20 cellular contexts compared by ENCODE assay signal in genomic region chr17:36791961-36792475, GRCh38.
DNase-seq lines count a peak whose midpoint lies in the region; ATAC-seq and TF ChIP-seq lines count a peak whose summit lies in the region.
"Had no signal": no experiment of that assay in that cellular context is flagged by ENCODE, and none has a peak within 500 bp of the region (broad histone marks: within the 10 kb centered on the region; RNA-seq: fewer than 3 reads in every experiment).

No MANE protein-coding gene starts in this region.

- H3K4me1 ChIP-seq in iPS-18a (ENCODE audit: control insufficient read depth, low read depth, low read length) = peaks cover 17% of the 10 kb centered on the region
- H3K4me1 ChIP-seq in lower lobe of right lung = no peaks in the 10 kb centered on the region
- no peaks in the 10 kb centered on the region for H3K4me1 ChIP-seq in upper lobe of left lung
- H3K4me1 ChIP-seq: A549, BE2C, HAP-1 had no signal

- no peaks in the 10 kb centered on the region for H3K9me2 ChIP-seq in neural cell (ENCODE audit: insufficient read depth, low read length)

- intact Hi-C loops in lower lobe of right lung (cut with DNase I) = no loop called here

- 27 to 44% methylated on average over 13 of the region's 13 CpGs for WGBS in upper lobe of left lung, 2 donors

- no peaks in the 10 kb centered on the region for H4K20me1 ChIP-seq in neural cell (ENCODE audit: insufficient read depth)

- no peak for TF ChIP-seq POLR2A in upper lobe of left lung (IDR thresholded peaks at IDR 0.05)

- TF ChIP-seq EP300 in neural cell (conservative IDR thresholded peaks at IDR 0.05; ENCODE audit: poor library complexity, severe bottlenecking) (no peak), upper lobe of left lung (IDR thresholded peaks at IDR 0.05) (no peak)

- H2AFZ ChIP-seq in neural cell (ENCODE audit: low read depth, low read length) = no peak overlapping the region

- H3K79me2 ChIP-seq in neural cell (replicated peaks; ENCODE audit: insufficient read depth, low read length) = no peaks in the 10 kb centered on the region

- no peak overlapping the region for H3K9ac ChIP-seq in iPS-18a (ENCODE audit: low read length)
- H3K9ac ChIP-seq in neural cell (ENCODE audit: low read length) = peak overlapping the region; percentile 7
- H3K9ac ChIP-seq: KMS-11 had no signal

- H3K27me3 ChIP-seq in H7 (ENCODE audit: control insufficient read depth, insufficient read depth, low read length) (no peaks in the 10 kb centered on the region), iPS-18a (ENCODE audit: control insufficient read depth, insufficient read depth, low read length) (no peaks in the 10 kb centered on the region), neural cell (ENCODE audit: insufficient read depth, low read depth, low read length) (peaks cover 5% of the 10 kb centered on the region), lower lobe of right lung (ENCODE audit: low read depth) (peaks cover 7% of the 10 kb centered on the region), upper lobe of left lung (no peaks in the 10 kb centered on the region)
- H3K27me3 ChIP-seq: BE2C had no signal

- H3F3A ChIP-seq in neural cell (ENCODE audit: insufficient read depth, low read length, poor library complexity, severe bottlenecking) = no peaks in the 10 kb centered on the region

- no peaks in the 10 kb centered on the region for H3K36me3 ChIP-seq in H7 (replicated peaks; ENCODE audit: control insufficient read depth, insufficient read depth, low read length)
- H3K36me3 ChIP-seq in iPS-18a (ENCODE audit: control insufficient read depth, low read depth, low read length) = no peaks in the 10 kb centered on the region
- H3K36me3 ChIP-seq in neural cell (ENCODE audit: insufficient read depth, low read length) = no peaks in the 10 kb centered on the region
- H3K36me3 ChIP-seq in lower lobe of right lung = no peaks in the 10 kb centered on the region
- no peaks in the 10 kb centered on the region for H3K36me3 ChIP-seq in upper lobe of left lung
- H3K36me3 ChIP-seq: BE2C, HAP-1 had no signal

- no peak for TF ChIP-seq RAD21 in neural cell (conservative IDR thresholded peaks at IDR 0.05)

- no peak for ATAC-seq in lower lobe of right lung
- no peak for ATAC-seq in upper lobe of left lung (ENCODE audit: low FRiP score in 2 of 2)

- H3K9me3 ChIP-seq in iPS-18a (ENCODE audit: control insufficient read depth, low read depth, low read length) = no peaks in the 10 kb centered on the region
- no peaks in the 10 kb centered on the region for H3K9me3 ChIP-seq in neural cell (ENCODE audit: low read length)
- H3K9me3 ChIP-seq in lower lobe of right lung = no peaks in the 10 kb centered on the region
- no peaks in the 10 kb centered on the region for H3K9me3 ChIP-seq in upper lobe of left lung
- H3K9me3 ChIP-seq: A549, BE2C, HAP-1 had no signal

- DNase-seq in H7 (peak; percentile 38), NCI-H146 treated with DMSO at 0.1 percent for 48 hours (lab: John Stamatoyannopoulos, UW; ENCODE audit: unreplicated experiment) (peak; percentile 34), dedifferentiated amniotic fluid mesenchymal stem cell (ENCODE audit: extremely low spot score) (no peak), lower lobe of right lung (no peak), upper lobe of left lung (no peak)
- no peak for DNase-seq in activated effector memory CD4-positive, alpha-beta T cell treated with Interleukin-2 at 50 U/mL for 16 hours
- DNase-seq: BE2C; DMS53; GDM1; IMR-90; NCI-H1092 treated with DMSO at 0.1 percent for 48 hours; NCI-H2081; NCI-H69; NK-92 treated with Interleukin-12 subunit alpha and Interleukin-12 subunit beta, amount 100 ng/mL, for 24 hours had no signal

- TF ChIP-seq CTCF in neural cell (IDR thresholded peaks at IDR 0.05; ENCODE audit: poor library complexity, severe bottlenecking) (no peak), lower lobe of right lung (IDR thresholded peaks at IDR 0.05) (no peak), upper lobe of left lung (IDR thresholded peaks at IDR 0.05) (no peak)

- no peak overlapping the region for H3K27ac ChIP-seq in iPS-18a (ENCODE audit: low read length)
- no peak overlapping the region for H3K27ac ChIP-seq in neural cell (ENCODE audit: low read length)
- H3K27ac ChIP-seq in lower lobe of right lung = no peak overlapping the region
- no peak overlapping the region for H3K27ac ChIP-seq in upper lobe of left lung
- H3K27ac ChIP-seq: A549, HL-60, KMS-11 had no signal

- H3K4me3 ChIP-seq in H7 (ENCODE audit: insufficient read depth, low read depth, low read length) (no peak overlapping the region), iPS-18a (ENCODE audit: low read length) (peak overlapping the region; percentile 3), neural cell (ENCODE audit: low read length) (no peak overlapping the region), lower lobe of right lung (no peak overlapping the region), upper lobe of left lung (no peak overlapping the region)
- H3K4me3 ChIP-seq: A549, HAP-1 had no signal

- peak overlapping the region; percentile 19 for H3K4me2 ChIP-seq in neural cell (ENCODE audit: low read length)
- H3K4me2 ChIP-seq: A549, KMS-11 had no signal

TF ChIP-seq in neural cell, 6 proteins besides CTCF, POLR2A, EP300 and RAD21:
- TF ChIP-seq MXI1 (conservative IDR thresholded peaks at IDR 0.05; ENCODE audit: poor library complexity, severe bottlenecking) = no peak
- TF ChIP-seq REST (IDR thresholded peaks at IDR 0.05; ENCODE audit: borderline replicate concordance) = no peak
- TF ChIP-seq EZH2 (IDR thresholded peaks at IDR 0.05; ENCODE audit: borderline replicate concordance, insufficient read depth, low read length, poor library complexity, severe bottlenecking) = no peak
- TF ChIP-seq POLR2AphosphoS5 (IDR thresholded peaks at IDR 0.05) = no peak
- no peak for TF ChIP-seq TAF1 (IDR thresholded peaks at IDR 0.05; ENCODE audit: low read depth)
- TF ChIP-seq SMC3 (conservative IDR thresholded peaks at IDR 0.05; ENCODE audit: poor library complexity) = no peak

Comparison
In these comparisons a context has a peak if more than half of its experiments do, and no peak if none do; other contexts are left out.
1. DNase-seq: peak in H7 (single experiment) and NCI-H146 treated with DMSO at 0.1 percent for 48 hours (single experiment); none in dedifferentiated amniotic fluid mesenchymal stem cell (single experiment), lower lobe of right lung (single experiment), activated effector memory CD4-positive, alpha-beta T cell treated with Interleukin-2 at 50 U/mL for 16 hours (single experiment) and upper lobe of left lung (0 of 2).